Comparison of ENCODE assay signal across 2 cellular contexts in genomic region chr14:89240414-89240813, GRCh38.
TF ChIP-seq lines count a peak whose summit lies in the region.

No MANE protein-coding gene starts in this region.

TF ChIP-seq in HepG2, 621 proteins besides CTCF, POLR2A, EP300 and RAD21 (continued from another document):
- TF ChIP-seq KDM5A (IDR thresholded peaks at IDR 0.05; ENCODE audit: borderline replicate concordance, low read length) (no peak), AFF4 (CRISPR knock-in tag; IDR thresholded peaks at IDR 0.05) (no peak), ZNF546 (CRISPR knock-in tag; conservative IDR thresholded peaks at IDR 0.05) (no peak), FOXA3 (CRISPR knock-in tag; IDR thresholded peaks at IDR 0.05) (no peak), PLRG1 (conservative IDR thresholded peaks at IDR 0.05) (no peak), ZSCAN25 (CRISPR knock-in tag; IDR thresholded peaks at IDR 0.05) (no peak), U2AF2 (IDR thresholded peaks at IDR 0.05; ENCODE audit: low read depth, low read length) (no peak), ETV5 (CRISPR knock-in tag; IDR thresholded peaks at IDR 0.05; ENCODE audit: borderline replicate concordance) (no peak), ZNF678 (CRISPR knock-in tag; IDR thresholded peaks at IDR 0.05) (no peak), ZNF614 (CRISPR knock-in tag; IDR thresholded peaks at IDR 0.05; ENCODE audit: borderline replicate concordance) (no peak), ZNF232 (CRISPR knock-in tag; IDR thresholded peaks at IDR 0.05; ENCODE audit: borderline replicate concordance) (no peak), ZNF839 (CRISPR knock-in tag; IDR thresholded peaks at IDR 0.05; ENCODE audit: borderline replicate concordance) (no peak), HNF1A (IDR thresholded peaks at IDR 0.05; ENCODE audit: low read depth) (no peak), HNF1A (CRISPR knock-in tag; IDR thresholded peaks at IDR 0.05; ENCODE audit: borderline replicate concordance) (no peak)

TF ChIP-seq in SK-N-SH, 30 proteins besides CTCF, POLR2A, EP300 and RAD21 (continued from another document):
- TF ChIP-seq REST (IDR thresholded peaks at IDR 0.05; ENCODE audit: low read depth, low read length) (no peak), TCF12 (IDR thresholded peaks at IDR 0.05) (peak; percentile 74), TEAD4 (IDR thresholded peaks at IDR 0.05; ENCODE audit: borderline replicate concordance, insufficient read depth) (no peak), FOSL2 (IDR thresholded peaks at IDR 0.05; ENCODE audit: borderline replicate concordance, low read depth) (no peak), GATA2 (CRISPR knock-in tag; IDR thresholded peaks at IDR 0.05) (no peak), SMC3 (IDR thresholded peaks at IDR 0.05; ENCODE audit: low read depth, low read length) (no peak), YY1 (IDR thresholded peaks at IDR 0.05; ENCODE audit: low read depth) (no peak), RCOR1 (IDR thresholded peaks at IDR 0.05; ENCODE audit: low read length) (no peak), EZH2phosphoT487 (IDR thresholded peaks at IDR 0.05; ENCODE audit: borderline replicate concordance, low read depth) (no peak), TAF1 (IDR thresholded peaks at IDR 0.05; ENCODE audit: borderline replicate concordance, low read depth, low read length) (no peak), MAX (IDR thresholded peaks at IDR 0.05; ENCODE audit: low read depth) (peak; percentile 53; the same call in 1 of the 2 replicates), NRF1 (IDR thresholded peaks at IDR 0.05; ENCODE audit: low read depth, low read length) (no peak), POLR2AphosphoS5 (IDR thresholded peaks at IDR 0.05; ENCODE audit: low read depth, low read length) (no peak), PBX3 (IDR thresholded peaks at IDR 0.05) (peak; percentile 40), JUND (IDR thresholded peaks at IDR 0.05) (no peak), ZBTB33 (IDR thresholded peaks at IDR 0.05; ENCODE audit: borderline replicate concordance, low read depth) (no peak), RFX5 (IDR thresholded peaks at IDR 0.05; ENCODE audit: low read length) (no peak), USF1 (IDR thresholded peaks at IDR 0.05; ENCODE audit: borderline replicate concordance, low read depth) (no peak), MXI1 (IDR thresholded peaks at IDR 0.05; ENCODE audit: low read depth, low read length) (peak; percentile 44; the same call in 1 of the 2 replicates), FOXJ3 (CRISPR knock-in tag; IDR thresholded peaks at IDR 0.05) (no peak), CHD2 (IDR thresholded peaks at IDR 0.05; ENCODE audit: low read length, partially characterized antibody) (no peak), SIN3A (IDR thresholded peaks at IDR 0.05; ENCODE audit: borderline replicate concordance, low read depth, low read length) (no peak), MEF2A (IDR thresholded peaks at IDR 0.05; ENCODE audit: borderline replicate concordance, low read depth) (no peak), RXRA (IDR thresholded peaks at IDR 0.05; ENCODE audit: borderline replicate concordance, low read depth) (no peak), GABPA (IDR thresholded peaks at IDR 0.05; ENCODE audit: low read depth) (no peak), USF2 (IDR thresholded peaks at IDR 0.05; ENCODE audit: borderline replicate concordance, low read depth, low read length) (no peak), IRF3 (IDR thresholded peaks at IDR 0.05; ENCODE audit: low read depth, low read length) (no peak)
